ENCODE assay signal across 1 cellular context in genomic region chr3:195271859-195272243, GRCh38.
TF ChIP-seq lines count a peak whose summit lies in the region.

No MANE protein-coding gene starts in this region.

TF ChIP-seq in H1, 55 proteins besides CTCF, POLR2A, EP300 and RAD21 (continued from another document):
- no peak for TF ChIP-seq USF2 (IDR thresholded peaks at IDR 0.05; ENCODE audit: low read length)
TF ChIP-seq in H1: peak in this region for 0.
